8 cellular contexts compared by ENCODE assay signal in the genomic region with DNA sequence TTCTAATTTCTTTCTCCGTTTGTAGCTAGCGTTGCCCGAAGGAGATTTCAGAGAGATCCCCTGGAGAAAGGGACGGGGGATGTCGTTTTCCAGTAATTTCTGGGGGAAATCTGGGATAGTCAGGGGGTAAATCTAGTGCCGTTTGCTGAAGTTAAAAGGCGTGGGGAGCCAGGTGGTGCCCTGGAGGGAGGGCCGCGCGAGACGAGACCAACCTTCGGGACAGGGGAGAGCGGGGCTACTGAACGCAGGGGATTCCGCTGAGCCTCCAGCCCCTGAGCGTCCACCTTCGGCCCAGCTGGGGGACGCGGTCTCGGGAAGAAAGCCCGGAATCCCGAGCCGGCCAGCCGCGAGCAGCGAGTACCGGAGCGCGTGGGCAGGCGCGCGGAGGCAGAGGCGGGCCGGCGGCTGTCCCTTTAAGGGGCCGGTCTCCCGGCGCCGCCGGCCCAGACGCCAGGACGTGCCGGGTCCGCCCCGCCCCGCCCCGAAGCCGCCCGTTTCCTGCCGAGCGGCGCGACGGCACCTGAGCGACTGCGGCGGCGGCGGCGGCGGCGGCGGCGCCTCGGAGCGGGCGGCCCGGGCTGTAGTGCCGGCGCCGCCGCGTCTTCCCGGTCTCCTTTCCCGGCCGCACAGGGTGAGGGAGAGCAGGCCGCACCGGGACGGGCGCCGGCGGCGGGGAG. TPM values are rescaled to one million over a fixed set of nuclear protein-coding genes. Genes with fewer than 3 reads are reported as not detected.
DNase-seq lines count a peak whose midpoint lies in the region; ATAC-seq and TF ChIP-seq lines count a peak whose summit lies in the region.

Gene KTN1, plus strand, starts transcription at position 484 of the 677 bp plus-strand sequence. CDS start 31,842 bp downstream, outside the sequence.

- no peaks in the 10 kb centered on the region for H3K27me3 Mint-ChIP-seq in activated CD4-positive, alpha-beta T cell treated with anti-CD3 and anti-CD28 coated beads, Interleukin-2, amount 10 ng/mL, durations not matched to agents 24 days and 14 days

- H3K36me3 Mint-ChIP-seq in activated CD4-positive, alpha-beta T cell treated with anti-CD3 and anti-CD28 coated beads, Interleukin-2, amount 10 ng/mL, durations not matched to agents 24 days and 14 days (ENCODE audit: low read depth) = peaks cover 7% of the 10 kb centered on the region

- in situ Hi-C loops in GM18951 (cut with MboI; ENCODE audit: low sequenced_read_pairs, unreplicated experiment) = no loop called here

- peaks cover 28% of the 10 kb centered on the region for H3K4me1 Mint-ChIP-seq in activated CD4-positive, alpha-beta T cell treated with anti-CD3 and anti-CD28 coated beads, Interleukin-2, amount 10 ng/mL, durations not matched to agents 24 days and 14 days

- no peak for TF ChIP-seq CTCF in AG09309 (IDR thresholded peaks at IDR 0.05; ENCODE audit: control insufficient read depth, insufficient read depth, low read depth, low read length, missing control alignments)
- TF ChIP-seq CTCF in coronary artery (IDR thresholded peaks at IDR 0.05) = no peak

- H3K27ac Mint-ChIP-seq in activated CD4-positive, alpha-beta T cell treated with anti-CD3 and anti-CD28 coated beads, Interleukin-2, amount 10 ng/mL, durations not matched to agents 24 days and 14 days = peak within 1 kb of the TSS; percentile 94

- H3K9me3 Mint-ChIP-seq in activated CD4-positive, alpha-beta T cell treated with anti-CD3 and anti-CD28 coated beads, Interleukin-2, amount 10 ng/mL, durations not matched to agents 24 days and 14 days = no peaks in the 10 kb centered on the region

- H3K4me3 ChIP-seq in AG09309 (ENCODE audit: control insufficient read depth, low read depth, low read length) (peak within 1 kb of the TSS; percentile 81), coronary artery (peak within 1 kb of the TSS; percentile 98)

- intact Hi-C loops in activated CD4-positive, alpha-beta T cell treated with anti-CD3 and anti-CD28 coated beads, Interleukin-2, amount 10 ng/mL, durations not matched to agents 24 days and 14 days (cut with micrococcal nuclease) = loop anchor here (1.0 to 10.0 kb wide), 7 partner anchors 87 to 1689 kb away; partner anchors contain the start of genes AP5M1, ATG14, EXOC5 and PELI2

- ATAC-seq in HG03175 (IDR thresholded peaks at IDR 0.05; ENCODE audit: unreplicated experiment) (peak; percentile 83), left lobe of liver (peak; percentile 94)

- H3K27ac ChIP-seq in coronary artery = peak within 1 kb of the TSS; percentile 96 to 98

- no peak for DNase-seq in AG09309 (ENCODE audit: low read depth)
- peak; percentile 79 for DNase-seq in NCI-H510A (lab: John Stamatoyannopoulos, UW)
- DNase-seq in activated CD4-positive, alpha-beta T cell treated with anti-CD3 and anti-CD28 coated beads, Interleukin-2, amount 10 ng/mL, durations not matched to agents 24 days and 14 days = peak; percentile 96
- DNase-seq in coronary artery (ENCODE audit: low spot score) = peak; percentile 80
- DNase-seq in left lobe of liver (ENCODE audit: low spot score) = peak; percentile 87
- DNase-seq in stimulated activated CD4-positive, alpha-beta T cell treated with anti-CD3 and anti-CD28 coated beads, Interleukin-2, amount 100 ng/mL, for 4 hours (ENCODE audit: low read depth) = peak; percentile 78

- peak within 1 kb of the TSS; percentile 95 for H3K4me3 Mint-ChIP-seq in activated CD4-positive, alpha-beta T cell treated with anti-CD3 and anti-CD28 coated beads, Interleukin-2, amount 10 ng/mL, durations not matched to agents 24 days and 14 days

- TF ChIP-seq POLR2A in GM18951 (IDR thresholded peaks at IDR 0.05; ENCODE audit: extremely low read depth, insufficient read depth, insufficient read length) = peak; percentile 80

RNA-seq across cellular contexts. Expression of gene KTN1, which starts in this region (rescaled TPM):
- 130 and 135 TPM in 2 replicates for total RNA-seq in activated CD4-positive, alpha-beta T cell treated with anti-CD3 and anti-CD28 coated beads, Interleukin-2, amount 10 ng/mL, durations not matched to agents 24 days and 14 days
- 53.1 TPM for total RNA-seq in left lobe of liver
